ENCODE assay signal across 11 cellular contexts in the genomic region with DNA sequence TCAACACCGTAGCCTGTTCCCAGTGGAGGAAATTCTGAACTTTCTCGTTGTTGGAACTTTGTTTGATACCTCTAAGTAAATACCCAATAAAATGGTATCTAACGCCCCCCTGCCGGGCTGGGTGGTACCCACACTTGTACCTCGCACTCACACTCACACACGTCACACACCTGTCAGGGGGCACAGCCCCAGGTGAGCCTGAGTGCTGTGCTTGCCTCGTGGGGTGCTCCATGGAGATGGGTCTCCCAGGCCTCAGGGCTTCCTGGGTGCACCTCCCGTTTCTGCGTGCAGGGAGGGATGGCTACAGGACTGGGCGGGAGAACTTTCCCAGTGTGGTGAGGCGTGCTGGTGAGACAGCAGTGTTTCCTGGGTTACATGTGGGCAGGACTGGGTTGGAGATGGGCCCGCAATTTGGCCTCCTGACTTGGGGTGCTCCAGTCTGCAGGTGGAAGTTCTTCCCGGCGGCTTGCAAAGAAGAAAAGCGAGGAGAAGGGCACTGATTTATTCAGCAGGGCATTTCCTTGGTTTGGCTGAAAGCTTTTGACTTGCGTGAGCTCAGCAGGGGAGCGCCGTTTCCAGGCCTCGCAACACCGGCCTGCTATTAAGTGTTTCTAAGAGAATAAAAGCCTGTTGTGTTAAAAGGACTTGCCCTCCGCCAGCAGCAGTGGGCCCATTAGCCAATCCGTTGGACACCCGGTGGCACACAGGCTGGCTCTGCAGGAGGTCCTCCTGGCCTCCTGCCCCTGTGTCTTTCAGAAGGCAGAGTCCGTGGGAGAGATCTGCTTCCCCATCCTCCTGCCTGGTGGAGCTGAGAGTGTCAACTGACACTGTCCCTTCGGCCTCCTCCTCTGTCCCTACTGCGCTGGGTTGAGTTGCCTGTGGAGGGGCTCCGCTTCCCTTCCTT.
DNase-seq lines count a peak whose midpoint lies in the region; ATAC-seq and TF ChIP-seq lines count a peak whose summit lies in the region.
"Had no signal": no experiment of that assay in that cellular context is flagged by ENCODE, and none has a peak within 500 bp of the region (broad histone marks: within the 10 kb centered on the region; RNA-seq: fewer than 3 reads in every experiment).

No MANE protein-coding gene starts in this region.

- H3K27ac Mint-ChIP-seq in GM23338 = no peak overlapping the region
- H3K27ac Mint-ChIP-seq in stimulated activated memory B cell treated with anti-CD40 and anti-IgM and Interleukin-4, amounts not matched to agents 10 μg/mL and 1 μg/mL and 100 μg/mL, for 72 hours = no peak overlapping the region
- H3K27ac Mint-ChIP-seq: natural killer cell had no signal

- TF ChIP-seq CTCF in GM23338 (conservative IDR thresholded peaks at IDR 0.05; ENCODE audit: low read depth in 2 of 2) (no peak), PC-9 (conservative IDR thresholded peaks at IDR 0.05) (no peak)

- H2AFZ ChIP-seq in GM23338 (0 out of 2 replicates have a peak overlapping the region, but pooled peaks have one; percentile 0), PC-9 (no peak overlapping the region)

- H3K4me1 Mint-ChIP-seq in GM23338 = peaks cover 14% of the 10 kb centered on the region; the same call in 2 of the 3 replicates
- H3K4me1 Mint-ChIP-seq in stimulated activated memory B cell treated with anti-CD40 and anti-IgM and Interleukin-4, amounts not matched to agents 10 μg/mL and 1 μg/mL and 100 μg/mL, for 72 hours = no peaks in the 10 kb centered on the region
- H3K4me1 Mint-ChIP-seq: natural killer cell had no signal

- H3K79me2 ChIP-seq in GM23338 (replicated peaks; ENCODE audit: insufficient read depth) (no peaks in the 10 kb centered on the region), PC-9 (ENCODE audit: low read depth) (no peaks in the 10 kb centered on the region)

- 0 out of 2 replicates have a peak, but pooled peaks cover 4% of the 10 kb centered on the region for H3K27me3 ChIP-seq in GM23338 (ENCODE audit: insufficient read depth)
- H3K27me3 ChIP-seq in endocrine pancreas (ENCODE audit: control insufficient read depth, insufficient read depth, low read length) = no peaks in the 10 kb centered on the region
- peaks cover 98% of the 10 kb centered on the region for H3K27me3 ChIP-seq in PC-9 (ENCODE audit: insufficient read depth, low read depth)
- H3K27me3 ChIP-seq: tibial nerve had no signal

- peaks cover 3% of the 10 kb centered on the region for H3K27me3 Mint-ChIP-seq in GM23338 (ENCODE audit: insufficient read depth, low read depth, poor library complexity)
- peaks cover 44% of the 10 kb centered on the region for H3K27me3 Mint-ChIP-seq in stimulated activated memory B cell treated with anti-CD40 and anti-IgM and Interleukin-4, amounts not matched to agents 10 μg/mL and 1 μg/mL and 100 μg/mL, for 72 hours

- no TSS peak for BruUV-seq in PC-9 (replicated peaks; lab: Mats Ljungman, UMichigan)

- intact Hi-C loops in PC-9 (cut with micrococcal nuclease; ENCODE audit: unreplicated experiment) = no loop called here

- no peaks in the 10 kb centered on the region for H3K9me3 ChIP-seq in endocrine pancreas (ENCODE audit: control insufficient read depth, low read length)
- H3K9me3 ChIP-seq in PC-9 (ENCODE audit: insufficient read depth, low read depth) = no peaks in the 10 kb centered on the region
- H3K9me3 ChIP-seq: tibial nerve had no signal

- H3K27ac ChIP-seq in GM23338 (ENCODE audit: low read depth) (no peak overlapping the region), PC-9 (no peak overlapping the region)
- H3K27ac ChIP-seq: tibial nerve had no signal

- POLR2A ChIA-PET in PC-9 (lab: Charles Lee; ENCODE audit: unreplicated experiment) = no interaction called here

- DNase-seq in GM23338 (ENCODE audit: low spot score) (peak; percentile 79), NCI-H2227 treated with DMSO at 0.1 percent for 48 hours (lab: John Stamatoyannopoulos, UW) (peak; percentile 92), occipital lobe (lab: John Stamatoyannopoulos, UW) (peak; percentile 6), PC-9 (no peak)
- DNase-seq: KG1, natural killer cell had no signal

- H3K36me3 ChIP-seq in GM23338 (ENCODE audit: insufficient read depth) = no peaks in the 10 kb centered on the region
- no peaks in the 10 kb centered on the region for H3K36me3 ChIP-seq in endocrine pancreas (ENCODE audit: control insufficient read depth, insufficient read depth, low read length)
- H3K36me3 ChIP-seq in PC-9 (ENCODE audit: low read depth) = no peaks in the 10 kb centered on the region
- H3K36me3 ChIP-seq: tibial nerve had no signal

- CTCF ChIA-PET in PC-9 (lab: Charles Lee) = no interaction called here

- peak; percentile 93 for ATAC-seq in GM23338
- no peak for ATAC-seq in stimulated activated memory B cell treated with anti-CD40 and anti-IgM and Interleukin-4, amounts not matched to agents 10 μg/mL and 1 μg/mL and 100 μg/mL, for 72 hours
- no peak for ATAC-seq in HG02852 (IDR thresholded peaks at IDR 0.05; ENCODE audit: unreplicated experiment)
- ATAC-seq in GM21717 (IDR thresholded peaks at IDR 0.05; ENCODE audit: unreplicated experiment) = no peak
- ATAC-seq: natural killer cell had no signal

- H3K9ac ChIP-seq in endocrine pancreas (ENCODE audit: control insufficient read depth, insufficient read depth, low read length) = peak overlapping the region; percentile 11

- H3K9me2 ChIP-seq in GM23338 (ENCODE audit: insufficient read depth) (no peaks in the 10 kb centered on the region), PC-9 (ENCODE audit: insufficient read depth) (no peaks in the 10 kb centered on the region)

- peak overlapping the region; percentile 67 for H3K4me2 ChIP-seq in GM23338
- no peak overlapping the region for H3K4me2 ChIP-seq in PC-9

- H4K20me1 ChIP-seq in GM23338 (replicated peaks; ENCODE audit: insufficient read depth) (no peaks in the 10 kb centered on the region), PC-9 (ENCODE audit: insufficient read depth) (no peaks in the 10 kb centered on the region)

- H3K4me1 ChIP-seq in GM23338 (ENCODE audit: insufficient read depth) (0 out of 2 replicates have a peak, but pooled peaks cover 5% of the 10 kb centered on the region), endocrine pancreas (ENCODE audit: control insufficient read depth, insufficient read depth, low read length) (peaks cover 6% of the 10 kb centered on the region), PC-9 (replicated peaks; ENCODE audit: insufficient read depth) (no peaks in the 10 kb centered on the region)
- H3K4me1 ChIP-seq: tibial nerve had no signal

- H3F3A ChIP-seq in GM23338 (replicated peaks; ENCODE audit: low read depth) (0 out of 2 replicates have a peak, but pooled peaks cover 9% of the 10 kb centered on the region), PC-9 (ENCODE audit: insufficient read depth, low read depth) (no peaks in the 10 kb centered on the region)

- peak overlapping the region; percentile 29; the same call in 1 of the 2 replicates for H3K4me3 ChIP-seq in GM23338
- no peak overlapping the region for H3K4me3 ChIP-seq in endocrine pancreas (ENCODE audit: control insufficient read depth, insufficient read depth, low read length)
- H3K4me3 ChIP-seq in PC-9 = no peak overlapping the region
- H3K4me3 ChIP-seq: tibial nerve had no signal

- H3K4me3 Mint-ChIP-seq in GM23338 = peak overlapping the region; percentile 32
- H3K4me3 Mint-ChIP-seq in stimulated activated memory B cell treated with anti-CD40 and anti-IgM and Interleukin-4, amounts not matched to agents 10 μg/mL and 1 μg/mL and 100 μg/mL, for 72 hours = no peak overlapping the region
- H3K4me3 Mint-ChIP-seq: natural killer cell had no signal

- no peaks in the 10 kb centered on the region for H3K9me3 Mint-ChIP-seq in GM23338
- peaks cover 2% of the 10 kb centered on the region for H3K9me3 Mint-ChIP-seq in stimulated activated memory B cell treated with anti-CD40 and anti-IgM and Interleukin-4, amounts not matched to agents 10 μg/mL and 1 μg/mL and 100 μg/mL, for 72 hours
- H3K9me3 Mint-ChIP-seq: natural killer cell had no signal

- no peaks in the 10 kb centered on the region for H3K36me3 Mint-ChIP-seq in GM23338 (ENCODE audit: low read depth)
- H3K36me3 Mint-ChIP-seq in stimulated activated memory B cell treated with anti-CD40 and anti-IgM and Interleukin-4, amounts not matched to agents 10 μg/mL and 1 μg/mL and 100 μg/mL, for 72 hours = no peaks in the 10 kb centered on the region
- H3K36me3 Mint-ChIP-seq: natural killer cell had no signal

TF ChIP-seq in GM23338, 12 proteins besides CTCF, POLR2A, EP300 and RAD21 (continues in another document):
- TF ChIP-seq POLR2AphosphoS5 (IDR thresholded peaks at IDR 0.05; ENCODE audit: low read depth) = no peak
- TF ChIP-seq, protein P1, sequence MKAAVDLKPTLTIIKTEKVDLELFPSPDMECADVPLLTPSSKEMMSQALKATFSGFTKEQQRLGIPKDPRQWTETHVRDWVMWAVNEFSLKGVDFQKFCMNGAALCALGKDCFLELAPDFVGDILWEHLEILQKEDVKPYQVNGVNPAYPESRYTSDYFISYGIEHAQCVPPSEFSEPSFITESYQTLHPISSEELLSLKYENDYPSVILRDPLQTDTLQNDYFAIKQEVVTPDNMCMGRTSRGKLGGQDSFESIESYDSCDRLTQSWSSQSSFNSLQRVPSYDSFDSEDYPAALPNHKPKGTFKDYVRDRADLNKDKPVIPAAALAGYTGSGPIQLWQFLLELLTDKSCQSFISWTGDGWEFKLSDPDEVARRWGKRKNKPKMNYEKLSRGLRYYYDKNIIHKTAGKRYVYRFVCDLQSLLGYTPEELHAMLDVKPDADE (IDR thresholded peaks at IDR 0.05) = no peak
- TF ChIP-seq NANOG (IDR thresholded peaks at IDR 0.05; ENCODE audit: borderline replicate concordance) = no peak
- TF ChIP-seq EZH2 (IDR thresholded peaks at IDR 0.05; ENCODE audit: low read depth, unreplicated experiment) = no peak
- no peak for TF ChIP-seq CREB1 (CRISPR knock-in tag; IDR thresholded peaks at IDR 0.05; ENCODE audit: low read depth)

Comparison
In these comparisons a context has a peak if more than half of its experiments do, and no peak if none do; other contexts are left out.
1. DNase-seq: peak in GM23338 (single experiment), NCI-H2227 treated with DMSO at 0.1 percent for 48 hours (single experiment) and occipital lobe (single experiment); none in PC-9 (0 of 2).